ENCODE assay signal across 8 cellular contexts in genomic region chr5:113612060-113612496, GRCh38.
DNase-seq lines count a peak whose midpoint lies in the region; ATAC-seq and TF ChIP-seq lines count a peak whose summit lies in the region.

No MANE protein-coding gene starts in this region.

- H2AFZ ChIP-seq in DND-41 (ENCODE audit: low read depth, low read length), result no peak overlapping the region

- no peaks in the 10 kb centered on the region for H4K20me1 ChIP-seq in DND-41 (ENCODE audit: insufficient read depth, low read length)

- DNase-seq in DND-41 (no peak), RKO (ENCODE audit: low spot score) (peak; percentile 68), epidermal melanocyte (ENCODE audit: insufficient read length, low spot score) (peak; percentile 80), nephron progenitor cell (no peak), NK-92 (lab: John Stamatoyannopoulos, UW; ENCODE audit: unreplicated experiment) (no peak), omental fat pad (ENCODE audit: low spot score) (no peak)

- H3K4me2 ChIP-seq in DND-41 (ENCODE audit: insufficient read depth, low read length), result no peak overlapping the region

- no peaks in the 10 kb centered on the region for H3K36me3 ChIP-seq in DND-41 (ENCODE audit: insufficient read depth, low read length)

- peaks cover 6% of the 10 kb centered on the region for H3K4me1 ChIP-seq in DND-41 (ENCODE audit: insufficient read depth, low read length)

- ATAC-seq in DND-41 (ENCODE audit: insufficient read depth, low read depth) (peak; percentile 77), GM19351 (IDR thresholded peaks at IDR 0.05; ENCODE audit: unreplicated experiment) (peak; percentile 84), HG03378 (IDR thresholded peaks at IDR 0.05; ENCODE audit: unreplicated experiment) (peak; percentile 85), omental fat pad (ENCODE audit: low FRiP score) (no peak)

- peaks cover 4% of the 10 kb centered on the region for H3K27me3 ChIP-seq in DND-41 (ENCODE audit: insufficient read depth, low read length, poor library complexity)

- no peaks in the 10 kb centered on the region for H3K79me2 ChIP-seq in DND-41 (ENCODE audit: insufficient read depth, low read length)

- no peak overlapping the region for H3K27ac ChIP-seq in DND-41 (ENCODE audit: low read length)

- H3K36me3 Mint-ChIP-seq in nephron progenitor cell (ENCODE audit: low read depth), result peaks cover 4% of the 10 kb centered on the region

- H3K27ac Mint-ChIP-seq in nephron progenitor cell, result no peak overlapping the region

- H3K9ac ChIP-seq in DND-41 (ENCODE audit: low read depth, low read length), result no peak overlapping the region

- TF ChIP-seq CTCF in DND-41 (IDR thresholded peaks at IDR 0.05; ENCODE audit: borderline replicate concordance, extremely low read depth, low read length, poor library complexity, severe bottlenecking) (peak; percentile 78), nephron progenitor cell (IDR thresholded peaks at IDR 0.05) (peak; percentile 65), omental fat pad (IDR thresholded peaks at IDR 0.05) (peak in 1 of 3 donors; percentile 14)

- H3K9me3 Mint-ChIP-seq in nephron progenitor cell, result peaks cover 31% of the 10 kb centered on the region

- no peaks in the 10 kb centered on the region for H3K9me3 ChIP-seq in DND-41 (ENCODE audit: insufficient read depth, low read length, severe bottlenecking)

- no peak overlapping the region for H3K4me3 Mint-ChIP-seq in nephron progenitor cell

- peaks cover 15% of the 10 kb centered on the region for H3K27me3 Mint-ChIP-seq in nephron progenitor cell (ENCODE audit: low read depth, poor library complexity)

- no peak overlapping the region for H3K4me3 ChIP-seq in DND-41 (ENCODE audit: low read depth in 1 of 2, low read length in 2 of 2)

- H3K4me1 Mint-ChIP-seq in nephron progenitor cell, result peaks cover 5% of the 10 kb centered on the region

Comparison
In these comparisons a context has a peak if more than half of its experiments do, and no peak if none do; other contexts are left out.
1. DNase-seq: peak in RKO (single experiment) and epidermal melanocyte (single experiment); none in DND-41 (single experiment), nephron progenitor cell (single experiment), NK-92 (single experiment) and omental fat pad (single experiment).